8 cellular contexts compared by ENCODE assay signal in genomic region chr6:89117285-89118108, GRCh38. TPM values are rescaled to one million over a fixed set of nuclear protein-coding genes. Genes with fewer than 3 reads are reported as not detected.
DNase-seq lines count a peak whose midpoint lies in the region; ATAC-seq and TF ChIP-seq lines count a peak whose summit lies in the region.

SRSF12 (minus strand) TSS chr6:89118071; CDS start chr6:89117887, 184 bp downstream.

- DNase-seq in AG04449 (ENCODE audit: low read depth, low spot score): no peak
- peak; percentile 55 for DNase-seq in SK-N-DZ (ENCODE audit: low spot score)
- DNase-seq in amniotic epithelial cell (ENCODE audit: low read depth): peak; percentile 15
- DNase-seq in hepatic stellate cell (ENCODE audit: low spot score): peak; percentile 63
- no peak for DNase-seq in gastrocnemius medialis
- no peak for DNase-seq in ureter (ENCODE audit: low spot score)

- no peaks in the 10 kb centered on the region for H3K27me3 ChIP-seq in gastrocnemius medialis

- TF ChIP-seq CTCF in AG04449 (IDR thresholded peaks at IDR 0.05; ENCODE audit: insufficient read depth, low read length, missing control alignments) (no peak), gastrocnemius medialis (IDR thresholded peaks at IDR 0.05 in 4 of 5, conservative IDR thresholded peaks at IDR 0.05 in 1 of 5) (no peak)

- ATAC-seq in GM18868 (IDR thresholded peaks at IDR 0.05; ENCODE audit: unreplicated experiment) (peak; percentile 64), HG03196 (IDR thresholded peaks at IDR 0.05; ENCODE audit: unreplicated experiment) (peak; percentile 70), gastrocnemius medialis (peak; percentile 59 to 75)

- peaks cover 9 to 18% of the 10 kb centered on the region in 2 donors for H3K4me1 ChIP-seq in gastrocnemius medialis

- no peaks in the 10 kb centered on the region for H3K36me3 ChIP-seq in gastrocnemius medialis

- POLR2A ChIA-PET in AG04449 (lab: Yijun Ruan, JAX): no interaction called here

- no peaks in the 10 kb centered on the region for H3K9me3 ChIP-seq in gastrocnemius medialis

- H3K27ac ChIP-seq in gastrocnemius medialis: peak within 1 kb of the TSS in 3 of 4 donors; percentile 20 to 37 (median 26)

- peak within 1 kb of the TSS; percentile 57 for H3K4me3 ChIP-seq in AG04449 (ENCODE audit: low read depth, low read length)
- peak within 1 kb of the TSS; percentile 58 to 86 (median 70) for H3K4me3 ChIP-seq in gastrocnemius medialis

- in situ Hi-C loops in gastrocnemius medialis (cut with MboI; ENCODE audit: low sequenced_read_pairs in 4 of 4): loop anchor here in 1 of 4 donors (10.0 kb wide), 1 partner anchor 133 kb away; no protein-coding TSS in a partner anchor

- intact Hi-C loops in gastrocnemius medialis (cut with DNase I; ENCODE audit: low total_unique reads): loop anchor here (1.0 kb wide), 1 partner anchor 132 kb away; no protein-coding TSS in a partner anchor

- TF ChIP-seq POLR2A in gastrocnemius medialis (IDR thresholded peaks at IDR 0.05): no peak

- CTCF ChIA-PET in AG04449 (lab: Yijun Ruan, JAX): interaction anchor here (1.0 to 8.3 kb wide), 3 partner anchors 32 to 134 kb away, joined by 4 to 88 read pairs (median 9); no protein-coding TSS in a partner anchor

RNA-seq across cellular contexts. Expression of gene SRSF12, which starts in this region (rescaled TPM):
- polyA plus RNA-seq in SK-N-DZ (2014; cell fraction: cytosol; rRNA removed): 17.9 and 25.3 TPM in 2 replicates
- 14.2 and 16.0 TPM in 2 replicates for polyA plus RNA-seq in SK-N-DZ (2014; cell fraction: nucleus; rRNA removed)
- total RNA-seq in gastrocnemius medialis: under 1 TPM in 2 of 4 donors, not detected in 2; 0.31 to 0.33 TPM
- 0.57 TPM for total RNA-seq in ureter

Comparison
In these comparisons a context has a peak if more than half of its experiments do, and no peak if none do; other contexts are left out.
1. Peak in ATAC-seq, H3K4me3 ChIP-seq and H3K27ac ChIP-seq in gastrocnemius medialis; RNA of the gene not detected or under 1 TPM.
2. DNase-seq: peak in SK-N-DZ (single experiment), amniotic epithelial cell (single experiment) and hepatic stellate cell (single experiment); none in AG04449 (single experiment), gastrocnemius medialis (0 of 2) and ureter (single experiment).
3. Peak in every context shown above with its lines, with median percentiles within 50 percentile points of each other: ATAC-seq.